Comparison of ENCODE assay signal across 8 cellular contexts in the genomic region with DNA sequence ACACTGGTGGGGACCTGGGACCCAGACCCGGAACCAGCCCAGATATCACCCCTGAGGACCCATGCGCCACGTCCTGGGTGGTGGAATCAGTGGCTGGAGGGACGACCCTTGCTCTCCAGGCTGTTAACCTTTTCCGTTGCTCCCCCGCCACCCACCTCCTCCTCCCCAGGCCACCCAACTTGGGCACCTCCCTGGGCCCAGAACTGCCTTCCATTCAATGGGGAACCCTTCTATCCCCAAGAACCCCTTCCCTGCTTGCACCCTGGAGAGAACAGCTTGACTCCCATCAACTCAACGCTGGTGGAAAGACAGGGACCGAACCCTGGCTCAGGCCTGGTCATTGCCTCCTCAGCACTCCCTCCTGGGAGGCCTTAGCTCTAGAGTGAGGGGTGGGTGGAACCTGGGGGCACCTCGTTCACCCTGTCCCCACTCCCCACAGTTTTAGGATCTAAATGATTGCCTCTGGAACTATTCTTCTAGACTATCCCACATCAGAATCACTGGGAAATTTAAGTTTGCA. TPM values are rescaled to one million over a fixed set of nuclear protein-coding genes. Genes with fewer than 3 reads are reported as not detected.
A peak's percentile ranks its signal among the peaks of the same experiment; 100 is the strongest.
DNase-seq lines count a peak whose midpoint lies in the region; ATAC-seq and TF ChIP-seq lines count a peak whose summit lies in the region.

No MANE protein-coding gene starts in this region.

- H3K27ac ChIP-seq in SJCRH30 (peak overlapping the region; percentile 83), sigmoid colon (peak overlapping the region; percentile 65 to 74 (median 66))

- TF ChIP-seq CTCF in fibroblast of pulmonary artery (IDR thresholded peaks at IDR 0.05; ENCODE audit: low read length, missing control alignments), result no peak
- TF ChIP-seq CTCF in sigmoid colon (IDR thresholded peaks at IDR 0.05), result no peak

- H3K36me3 ChIP-seq in SJCRH30, result no peaks in the 10 kb centered on the region
- no peaks in the 10 kb centered on the region for H3K36me3 ChIP-seq in sigmoid colon

- 48 to 58% methylated on average over 9 of the region's 9 CpGs for WGBS in sigmoid colon, 2 donors

- H3K27me3 ChIP-seq in SJCRH30 (no peaks in the 10 kb centered on the region), sigmoid colon (peaks cover 0 to 12% (median 0%) of the 10 kb centered on the region in 3 donors)

- intact Hi-C loops in sigmoid colon (cut with DNase I), result loop anchor here (2.0 kb wide), 2 partner anchors 69 to 107 kb away; no protein-coding TSS in a partner anchor

- peak overlapping the region; percentile 79 for H3K4me3 ChIP-seq in SJCRH30
- peak overlapping the region; percentile 29 for H3K4me3 ChIP-seq in fibroblast of pulmonary artery (replicated peaks; ENCODE audit: low read depth, low read length)
- peak overlapping the region; percentile 70 to 91 (median 80) for H3K4me3 ChIP-seq in sigmoid colon

- TF ChIP-seq EP300 in sigmoid colon (IDR thresholded peaks at IDR 0.05), result no peak

- H3K9me3 ChIP-seq in SJCRH30 (replicated peaks), result no peaks in the 10 kb centered on the region
- no peaks in the 10 kb centered on the region for H3K9me3 ChIP-seq in sigmoid colon

- TF ChIP-seq POLR2A in sigmoid colon (IDR thresholded peaks at IDR 0.05), result no peak

- no peak for DNase-seq in SJCRH30
- DNase-seq in fibroblast of pulmonary artery (ENCODE audit: low read depth), result no peak
- DNase-seq in sigmoid colon, result no peak
- no peak for DNase-seq in stimulated activated CD4-positive, alpha-beta T cell treated with anti-CD3 and anti-CD28 coated beads, Interleukin-12 subunit alpha, Interleukin-12 subunit beta, amount 100 ng/mL, for 4 hours
- DNase-seq in activated CD8-positive, alpha-beta memory T cell treated with anti-CD3 and anti-CD28 coated beads, Interleukin-2, amount 50 U/mL, for 4 hours, result no peak
- no peak for DNase-seq in AG20443 (ENCODE audit: low spot score)

- ATAC-seq in GM18907 (IDR thresholded peaks at IDR 0.05; ENCODE audit: unreplicated experiment) (peak; percentile 2), GM19455 (IDR thresholded peaks at IDR 0.05; ENCODE audit: unreplicated experiment) (no peak)

- H3K4me1 ChIP-seq in SJCRH30 (peaks cover 25% of the 10 kb centered on the region), sigmoid colon (peaks cover 0 to 25% (median 22%) of the 10 kb centered on the region in 4 donors)

RNA-seq across cellular contexts. Expression of gene IL32, which starts 5.7 kb away (rescaled TPM):
- total RNA-seq in SJCRH30 (2014; rRNA removed; shearing (Covaris generic)), result 158 and 177 TPM in 2 replicates
- 10 to 100 TPM in 3 of 4 donors, 1 to 10 TPM in 1; 8.6 to 27.1 (median 20.3) TPM for total RNA-seq in sigmoid colon
- 1,000 to 10,000 TPM in 1 of 3 donors, 100 to 1,000 TPM in 2; 464 to 2,189 (median 560) TPM for polyA plus RNA-seq in sigmoid colon

RNA-seq across cellular contexts. Expression of gene MMP25, which starts 13.4 kb away (rescaled TPM):
- 0.06 and 0.13 TPM in 2 replicates for total RNA-seq in SJCRH30 (2014; rRNA removed; shearing (Covaris generic))
- under 1 TPM in 3 of 4 donors, not detected in 1; under 0.01 to 0.41 (median 0.16) TPM for total RNA-seq in sigmoid colon
- 1 to 10 TPM; 1.8 to 3.7 (median 2.8) TPM for polyA plus RNA-seq in sigmoid colon

RNA-seq across cellular contexts. Expression of gene BICDL2, which starts 23.0 kb away (rescaled TPM):
- not detected in 2 replicates for total RNA-seq in SJCRH30 (2014; rRNA removed; shearing (Covaris generic))
- under 1 TPM in 2 of 4 donors, not detected in 2; 0.36 to 0.55 TPM for total RNA-seq in sigmoid colon
- polyA plus RNA-seq in sigmoid colon, result 10 to 100 TPM; 62.5 to 83.8 (median 74.9) TPM

RNA-seq across cellular contexts. Expression of gene THOC6, which starts 35.9 kb away (rescaled TPM):
- 25.5 and 29.4 TPM in 2 replicates for total RNA-seq in SJCRH30 (2014; rRNA removed; shearing (Covaris generic))
- total RNA-seq in sigmoid colon, result 10 to 100 TPM in 3 of 4 donors, 1 to 10 TPM in 1; 8.6 to 15.8 (median 13.4) TPM
- polyA plus RNA-seq in sigmoid colon, result 10 to 100 TPM; 16.8 to 35.8 (median 18.5) TPM

RNA-seq across cellular contexts. Expression of gene HCFC1R1, which starts 36.0 kb away (rescaled TPM):
- 16.8 and 18.9 TPM in 2 replicates for total RNA-seq in SJCRH30 (2014; rRNA removed; shearing (Covaris generic))
- 10 to 100 TPM; 23.1 to 77.3 (median 32.2) TPM for total RNA-seq in sigmoid colon
- 10 to 100 TPM; 52.9 to 82.5 (median 53.1) TPM for polyA plus RNA-seq in sigmoid colon

Comparison
In these comparisons a context has a peak if more than half of its experiments do, and no peak if none do; other contexts are left out.
1. H3K4me3 ChIP-seq: peak in every context shown above with its lines; median percentile 80 in sigmoid colon; 79 in SJCRH30; 29 in fibroblast of pulmonary artery.